10 cellular contexts compared by ENCODE assay signal in genomic region chr4:78638324-78639172, GRCh38.
A peak's percentile ranks its signal among the peaks of the same experiment; 100 is the strongest.
DNase-seq lines count a peak whose midpoint lies in the region; ATAC-seq, FAIRE-seq and TF ChIP-seq lines count a peak whose summit lies in the region.
"Had no signal": no experiment of that assay in that cellular context is flagged by ENCODE, and none has a peak within 500 bp of the region (broad histone marks: within the 10 kb centered on the region; RNA-seq: fewer than 3 reads in every experiment).

No MANE protein-coding gene starts in this region.

- no peaks in the 10 kb centered on the region for H4K20me1 ChIP-seq in Loucy (ENCODE audit: insufficient read depth, low read length, poor library complexity, severe bottlenecking)
- no peaks in the 10 kb centered on the region for H4K20me1 ChIP-seq in keratinocyte (ENCODE audit: control insufficient read depth, extremely low read depth, insufficient read depth, low read length)

- no peak for DNase-seq in keratinocyte (ENCODE audit: low read depth, low spot score)
- no peak for DNase-seq in posterior cingulate gyrus
- DNase-seq in COR-L47 (lab: John Stamatoyannopoulos, UW): no peak
- no peak for DNase-seq in RKO (ENCODE audit: low spot score)
- DNase-seq in NCI-H2081 treated with DMSO at 0.1 percent for 48 hours (lab: John Stamatoyannopoulos, UW): no peak
- DNase-seq: central memory CD4-positive, alpha-beta T cell; SW 1271 had no signal

- H3K27me3 ChIP-seq in Loucy (ENCODE audit: insufficient read depth, low read length, poor library complexity, severe bottlenecking): no peaks in the 10 kb centered on the region
- H3K27me3 ChIP-seq in keratinocyte (ENCODE audit: control insufficient read depth, extremely low read depth, insufficient read depth, low read length): no peaks in the 10 kb centered on the region

- H3K79me2 ChIP-seq in Loucy (ENCODE audit: insufficient read depth, low read length) (no peaks in the 10 kb centered on the region), keratinocyte (ENCODE audit: control insufficient read depth, insufficient read depth, low read length) (no peaks in the 10 kb centered on the region)

- H2AFZ ChIP-seq in Loucy (ENCODE audit: low read length) (peak overlapping the region; percentile 67), keratinocyte (ENCODE audit: control insufficient read depth, low read length) (peak overlapping the region; percentile 67)

- no peaks in the 10 kb centered on the region for H3F3A ChIP-seq in Loucy (ENCODE audit: low read depth)

- ATAC-seq in GM18909 (IDR thresholded peaks at IDR 0.05; ENCODE audit: poor library complexity, unreplicated experiment) (peak; percentile 85), HG02588 (IDR thresholded peaks at IDR 0.05; ENCODE audit: unreplicated experiment) (peak; percentile 78)

- H3K36me3 ChIP-seq in Loucy (ENCODE audit: insufficient read depth, low read length) (no peaks in the 10 kb centered on the region), keratinocyte (ENCODE audit: control insufficient read depth in 2 of 2, extremely low read depth in 1 of 2, insufficient read depth in 2 of 2, low read length in 2 of 2) (no peaks in the 10 kb centered on the region)

- FAIRE-seq in keratinocyte (lab: Jason Lieb, UNC): peak; percentile 77

- no peak for TF ChIP-seq CTCF in Loucy (conservative IDR thresholded peaks at IDR 0.05; ENCODE audit: low read length)
- no peak for TF ChIP-seq CTCF in keratinocyte (optimal IDR thresholded peaks at IDR 0.05 in 1 of 3, IDR thresholded peaks at IDR 0.05 in 1 of 3, conservative IDR thresholded peaks at IDR 0.05 in 1 of 3; ENCODE audit: extremely low read depth in 1 of 3, insufficient read depth in 2 of 3, low read length in 3 of 3)

- peak overlapping the region; percentile 64 for H3K9ac ChIP-seq in Loucy (ENCODE audit: low read depth, low read length, poor library complexity, severe bottlenecking)
- H3K9ac ChIP-seq in keratinocyte (ENCODE audit: control insufficient read depth, extremely low read depth, insufficient read depth, low read length): no peak overlapping the region

- H3K4me1 ChIP-seq in Loucy (ENCODE audit: insufficient read depth, low read length, poor library complexity, severe bottlenecking) (peaks cover 55% of the 10 kb centered on the region), keratinocyte (ENCODE audit: control insufficient read depth, extremely low read depth, insufficient read depth, low read length) (peaks cover 9% of the 10 kb centered on the region)

- peak overlapping the region; percentile 63 for H3K4me2 ChIP-seq in Loucy (ENCODE audit: low read depth, low read length, poor library complexity, severe bottlenecking)
- peak overlapping the region; percentile 52 for H3K4me2 ChIP-seq in keratinocyte (ENCODE audit: control insufficient read depth, extremely low read depth, insufficient read depth, low read depth, low read length)

- intact Hi-C loops in posterior cingulate gyrus (cut with DNase I): no loop called here

- no peaks in the 10 kb centered on the region for H3K9me1 ChIP-seq in keratinocyte (ENCODE audit: control insufficient read depth, extremely low read depth, insufficient read depth, low read length)

- peak overlapping the region; percentile 30 for H3K4me3 ChIP-seq in Loucy (ENCODE audit: low read length, poor library complexity, severe bottlenecking)
- H3K4me3 ChIP-seq in keratinocyte (ENCODE audit: control insufficient read depth in 2 of 3, extremely low read depth in 1 of 3, insufficient read depth in 2 of 3, low read depth in 1 of 3, low read length in 3 of 3): peak overlapping the region in 1 of 3 experiments; percentile 2

- dilution Hi-C loops in keratinocyte (cut with MboI; ENCODE audit: extremely low pct_ligation_motif_present, low sequenced_read_pairs): no loop called here

- no peaks in the 10 kb centered on the region for H3K9me2 ChIP-seq in Loucy (replicated peaks; ENCODE audit: low read depth, low read length)

- H3K9me3 ChIP-seq in Loucy (ENCODE audit: insufficient read depth, low read depth, low read length) (no peaks in the 10 kb centered on the region), keratinocyte (ENCODE audit: control insufficient read depth, low read depth, low read length) (no peaks in the 10 kb centered on the region)

- no peak overlapping the region for H3K27ac ChIP-seq in keratinocyte (ENCODE audit: control insufficient read depth, insufficient read depth, low read length)
